In genomic region chr10:97059006-97059871, GRCh38 we compare ENCODE assay signal across 20 cellular contexts.
DNase-seq lines count a peak whose midpoint lies in the region; ATAC-seq, FAIRE-seq and TF ChIP-seq lines count a peak whose summit lies in the region.
"Had no signal": no experiment of that assay in that cellular context is flagged by ENCODE, and none has a peak within 500 bp of the region (broad histone marks: within the 10 kb centered on the region; RNA-seq: fewer than 3 reads in every experiment).

No MANE protein-coding gene starts in this region.

- WGBS in SK-N-SH (ENCODE audit: low lambda C conversion rate) = 70% methylated on average over 11 of the region's 14 CpGs
- WGBS in H1 (ENCODE audit: extremely low coverage in 1 of 2, insufficient coverage in 1 of 2, insufficient read length in 1 of 2, insufficient replicate concordance in 2 of 2, low coverage in 1 of 2, low lambda C conversion rate in 2 of 2, missing lambda C conversion rate in 1 of 2), 2 experiments = 74% methylated on average over 10 of the region's 14 CpGs; no CpG with 5 or more reads in 1 of the 2 experiments
- no CpG with 5 or more reads among the region's 14 CpGs for WGBS in neuronal stem cell (ENCODE audit: extremely low coverage in 2 of 2, insufficient read length in 2 of 2, insufficient replicate concordance in 1 of 2), 2 donors

- H2AK5ac ChIP-seq in H1 (ENCODE audit: low read depth, low read length) = no peak overlapping the region
- H2AK5ac ChIP-seq in neuronal stem cell (ENCODE audit: low read depth, low read length) = peak overlapping the region; percentile 54

- H4K5ac ChIP-seq in H1 (ENCODE audit: insufficient read length, low read depth, low read length) = no peak overlapping the region

- H4K91ac ChIP-seq in H1 (replicated peaks; ENCODE audit: insufficient read length, low read length) (no peak overlapping the region), neuronal stem cell (ENCODE audit: low read depth, low read length, poor library complexity) (no peak overlapping the region)

- no peak overlapping the region for H3K27ac ChIP-seq in SK-N-SH (ENCODE audit: low read depth in 2 of 2, low read length in 1 of 2)
- no peak overlapping the region for H3K27ac ChIP-seq in H1 (ENCODE audit: low read depth, low read length)
- H3K27ac ChIP-seq in neuronal stem cell (replicated peaks; ENCODE audit: low read length) = no peak overlapping the region
- H3K27ac ChIP-seq: Peyer's patch had no signal

- POLR2A ChIA-PET in SK-N-SH (lab: Yijun Ruan, JAX) (no interaction called here), H1 (lab: Charles Lee; ENCODE audit: partially characterized antibody) (interaction anchor here (1.1 kb wide), 1 partner anchor 14 kb away, joined by 3 read pairs; no protein-coding TSS in a partner anchor)

- CTCF ChIA-PET in SK-N-SH (lab: Yijun Ruan, JAX) (interaction anchor here (0.9 to 10.4 kb wide), 13 partner anchors 9 to 175 kb away, joined by 3 to 102 read pairs (median 4); no protein-coding TSS in a partner anchor), H1 (lab: Charles Lee; ENCODE audit: partially characterized antibody) (interaction anchor here (0.6 to 8.6 kb wide), 32 partner anchors 10 to 264 kb away, joined by 3 to 90 read pairs (median 4); no protein-coding TSS in a partner anchor)

- TF ChIP-seq POLR2A in H1 (IDR thresholded peaks at IDR 0.05; ENCODE audit: control extremely low read depth in 1 of 2, low read depth in 2 of 2, low read length in 2 of 2) = no peak

- H3K9me2 ChIP-seq in SK-N-SH = no peaks in the 10 kb centered on the region

- H3K14ac ChIP-seq in H1 (ENCODE audit: insufficient read length) = no peak overlapping the region
- peak overlapping the region; percentile 67 for H3K14ac ChIP-seq in neuronal stem cell (ENCODE audit: low read length)

- peak; percentile 52 for FAIRE-seq in H1 (lab: Jason Lieb, UNC)
- FAIRE-seq: endometrium, TTC549 had no signal

- H3K27me3 ChIP-seq in GM06990 (replicated peaks; ENCODE audit: control insufficient read depth, insufficient read depth, low read length) (no peaks in the 10 kb centered on the region), SK-N-SH (ENCODE audit: insufficient read depth) (no peaks in the 10 kb centered on the region; the same call in 1 of the 2 replicates), H1 (replicated peaks in 1 of 4; ENCODE audit: control insufficient read depth in 3 of 4, extremely low read depth in 1 of 4, insufficient read depth in 3 of 4, low read length in 3 of 4) (no peaks in the 10 kb centered on the region), neuronal stem cell (ENCODE audit: control insufficient read depth in 3 of 3, insufficient read depth in 3 of 3, low read depth in 1 of 3, low read length in 3 of 3) (peaks cover 0 to 3% (median 0%) of the 10 kb centered on the region in 3 experiments)
- H3K27me3 ChIP-seq: Peyer's patch had no signal

- no peak for ATAC-seq in HG03571 (IDR thresholded peaks at IDR 0.05; ENCODE audit: unreplicated experiment)
- ATAC-seq: natural killer cell had no signal

- 0 out of 2 replicates have a peak overlapping the region, but pooled peaks have one; percentile 46 for H2BK15ac ChIP-seq in H1 (ENCODE audit: low read length)
- H2BK15ac ChIP-seq in neuronal stem cell (ENCODE audit: low read length) = no peak overlapping the region

- no peaks in the 10 kb centered on the region for H3K79me1 ChIP-seq in H1 (ENCODE audit: low read depth, low read length)
- H3K79me1 ChIP-seq in neuronal stem cell (ENCODE audit: low read depth, low read length) = no peaks in the 10 kb centered on the region

- H3K23ac ChIP-seq in H1 (ENCODE audit: insufficient read length) (no peak overlapping the region), neuronal stem cell (ENCODE audit: low read depth, low read length, poor library complexity) (no peak overlapping the region)

- TF ChIP-seq EP300 in SK-N-SH (IDR thresholded peaks at IDR 0.05; ENCODE audit: borderline replicate concordance in 1 of 2, low read depth in 1 of 2, low read length in 1 of 2) (no peak), H1 (IDR thresholded peaks at IDR 0.05; ENCODE audit: borderline replicate concordance in 1 of 2, low read depth in 2 of 2, low read length in 2 of 2) (no peak)

- H4K20me1 ChIP-seq in SK-N-SH (ENCODE audit: insufficient read depth) = no peaks in the 10 kb centered on the region
- H4K20me1 ChIP-seq in H1 (replicated peaks in 1 of 2; ENCODE audit: control insufficient read depth in 1 of 2, insufficient read depth in 2 of 2, low read length in 2 of 2) = peaks cover 0 to 2% of the 10 kb centered on the region in 2 experiments

- H3K18ac ChIP-seq in H1 (ENCODE audit: extremely low read depth, low read length) = no peak overlapping the region
- H3K18ac ChIP-seq in neuronal stem cell (ENCODE audit: low read length) = no peak overlapping the region

- H3F3A ChIP-seq in SK-N-SH (replicated peaks; ENCODE audit: insufficient read depth) = no peaks in the 10 kb centered on the region

- no peak overlapping the region for H2BK20ac ChIP-seq in H1 (ENCODE audit: low read length)

- no peaks in the 10 kb centered on the region for H3K9me3 ChIP-seq in SK-N-SH
- no peaks in the 10 kb centered on the region for H3K9me3 ChIP-seq in H1 (ENCODE audit: insufficient read depth in 2 of 2, low read depth in 1 of 2, low read length in 1 of 2)
- no peaks in the 10 kb centered on the region for H3K9me3 ChIP-seq in neuronal stem cell (replicated peaks in 1 of 2; ENCODE audit: control insufficient read depth in 2 of 2, insufficient read depth in 1 of 2, low read depth in 1 of 2, low read length in 2 of 2)
- H3K9me3 ChIP-seq: Caco-2, MG63, Peyer's patch had no signal

- H2BK5ac ChIP-seq in H1 (ENCODE audit: low read depth, low read length) = no peak overlapping the region
- no peak overlapping the region for H2BK5ac ChIP-seq in neuronal stem cell (ENCODE audit: low read length)

- DNase-seq in GM06990 (ENCODE audit: extremely low read depth, insufficient read length) (no peak), SK-N-SH (peak; percentile 54), H1 (ENCODE audit: low read depth in 1 of 2, low spot score in 2 of 2) (peak in 1 of 2 experiments; percentile 77), neuronal stem cell (ENCODE audit: low spot score) (no peak), kidney tubule cell (ENCODE audit: low spot score) (no peak), DMS153 (lab: John Stamatoyannopoulos, UW) (no peak), pons (ENCODE audit: low spot score) (no peak)
- DNase-seq: activated CD4-positive, alpha-beta T cell treated with anti-CD3 and anti-CD28 coated beads, Interleukin-2, amount 10 ng/mL, durations not matched to agents 7 days and 5 days; activated naive CD4-positive, alpha-beta T cell treated with anti-CD3 and anti-CD28 coated beads for 36 hours; Caco-2; HCEC 1CT; natural killer cell; NCI-H526 treated with DMSO at 0.1 percent for 48 hours; retina had no signal

- H3K4ac ChIP-seq in H1 (replicated peaks; ENCODE audit: insufficient read length, low read depth, low read length) (no peak overlapping the region), neuronal stem cell (ENCODE audit: low read length) (no peak overlapping the region)

- H3K4me2 ChIP-seq in SK-N-SH (no peak overlapping the region), H1 (ENCODE audit: insufficient read depth in 1 of 2, low read depth in 2 of 2, low read length in 2 of 2) (no peak overlapping the region), neuronal stem cell (ENCODE audit: insufficient read depth, low read length, poor library complexity, severe bottlenecking) (no peak overlapping the region)

- H3K4me3 ChIP-seq in GM06990 (replicated peaks; ENCODE audit: low read depth, low read length) (no peak overlapping the region), SK-N-SH (ENCODE audit: low read depth in 2 of 2, low read length in 1 of 2) (no peak overlapping the region), H1 (ENCODE audit: extremely low read depth in 1 of 4, insufficient read depth in 2 of 4, low read depth in 3 of 4, low read length in 4 of 4) (no peak overlapping the region), neuronal stem cell (ENCODE audit: low read length in 2 of 2) (no peak overlapping the region)
- H3K4me3 ChIP-seq: lung, MG63, Peyer's patch had no signal

- TF ChIP-seq CTCF in GM06990 (IDR thresholded peaks at IDR 0.05; ENCODE audit: insufficient read depth, low read length, poor library complexity, severe bottlenecking) (peak; percentile 11), SK-N-SH (IDR thresholded peaks at IDR 0.05) (no peak), H1 (IDR thresholded peaks at IDR 0.05; ENCODE audit: control extremely low read depth in 1 of 3, insufficient read depth in 1 of 3, low read depth in 1 of 3, low read length in 3 of 3) (peak; percentile 68 to 71 (median 69))

- H2BK12ac ChIP-seq in H1 (ENCODE audit: low read depth, low read length) (no peak overlapping the region; the same call in 1 of the 2 replicates), neuronal stem cell (ENCODE audit: low read length) (no peak overlapping the region)

- no peaks in the 10 kb centered on the region for H3K79me2 ChIP-seq in SK-N-SH (ENCODE audit: insufficient read depth)
- H3K79me2 ChIP-seq in H1 (ENCODE audit: control insufficient read depth in 1 of 2, insufficient read depth in 2 of 2, low read length in 2 of 2) = no peaks in the 10 kb centered on the region

- H3K4me1 ChIP-seq in SK-N-SH (ENCODE audit: control insufficient read depth in 1 of 2, insufficient read depth in 2 of 2, low read depth in 1 of 2, low read length in 1 of 2) (peaks cover 0 to 5% of the 10 kb centered on the region in 2 experiments; a peak in 1 of 4 replicates), H1 (replicated peaks in 1 of 4; ENCODE audit: control insufficient read depth in 3 of 4, insufficient read depth in 4 of 4, low read length in 3 of 4) (peaks cover 0 to 11% (median 2%) of the 10 kb centered on the region in 4 experiments; a peak in 3 of 7 replicates), neuronal stem cell (ENCODE audit: control insufficient read depth in 2 of 2, insufficient read depth in 1 of 2, low read depth in 1 of 2, low read length in 2 of 2) (peaks cover 5 to 8% of the 10 kb centered on the region in 2 donors)
- H3K4me1 ChIP-seq: Caco-2, Peyer's patch had no signal

- H4K8ac ChIP-seq in H1 (ENCODE audit: extremely low read depth, insufficient read depth, low read length) (no peak overlapping the region), neuronal stem cell (ENCODE audit: low read depth, low read length) (no peak overlapping the region)

- H3K56ac ChIP-seq in H1 (replicated peaks; ENCODE audit: insufficient read length, low read depth, low read length) = no peak overlapping the region

- H3K9ac ChIP-seq in SK-N-SH = no peak overlapping the region
- no peak overlapping the region for H3K9ac ChIP-seq in H1 (replicated peaks in 1 of 4; ENCODE audit: extremely low read depth in 1 of 4, low read depth in 3 of 4, low read length in 3 of 4)
- no peak overlapping the region for H3K9ac ChIP-seq in neuronal stem cell (ENCODE audit: low read depth, low read length, poor library complexity)

- no peak overlapping the region for H2BK120ac ChIP-seq in H1 (replicated peaks; ENCODE audit: low read depth, low read length)
- no peak overlapping the region for H2BK120ac ChIP-seq in neuronal stem cell (ENCODE audit: low read depth, low read length)

- TF ChIP-seq RAD21 in SK-N-SH (IDR thresholded peaks at IDR 0.05; ENCODE audit: low read length) (0 out of 2 replicates have a peak, but pooled peaks have one; percentile 10), H1 (IDR thresholded peaks at IDR 0.05 in 1 of 2, conservative IDR thresholded peaks at IDR 0.05 in 1 of 2; ENCODE audit: low read depth in 2 of 2, low read length in 2 of 2) (peak; percentile 66 to 75)

- no peak overlapping the region for H2AFZ ChIP-seq in SK-N-SH (ENCODE audit: low read depth)
- H2AFZ ChIP-seq in H1 (ENCODE audit: low read length) = no peak overlapping the region
- H2AFZ ChIP-seq in neuronal stem cell (ENCODE audit: low read length) = peak overlapping the region; percentile 16

- H3K36me3 ChIP-seq in GM06990 (ENCODE audit: control insufficient read depth, insufficient read depth, low read length) (no peaks in the 10 kb centered on the region), SK-N-SH (replicated peaks in 1 of 2; ENCODE audit: control insufficient read depth in 1 of 2, insufficient read depth in 2 of 2, low read length in 1 of 2) (no peaks in the 10 kb centered on the region), H1 (ENCODE audit: control insufficient read depth in 2 of 4, insufficient read depth in 4 of 4, low read length in 3 of 4) (no peaks in the 10 kb centered on the region), neuronal stem cell (replicated peaks in 1 of 2; ENCODE audit: control insufficient read depth in 2 of 2, insufficient read depth in 2 of 2, low read length in 2 of 2) (no peaks in the 10 kb centered on the region)
- H3K36me3 ChIP-seq: MG63, Peyer's patch had no signal

- no peaks in the 10 kb centered on the region; the same call in 1 of the 2 replicates for H3K23me2 ChIP-seq in H1 (ENCODE audit: low read depth, low read length)
